ENCODE assay signal across 1 cellular context in the genomic region with DNA sequence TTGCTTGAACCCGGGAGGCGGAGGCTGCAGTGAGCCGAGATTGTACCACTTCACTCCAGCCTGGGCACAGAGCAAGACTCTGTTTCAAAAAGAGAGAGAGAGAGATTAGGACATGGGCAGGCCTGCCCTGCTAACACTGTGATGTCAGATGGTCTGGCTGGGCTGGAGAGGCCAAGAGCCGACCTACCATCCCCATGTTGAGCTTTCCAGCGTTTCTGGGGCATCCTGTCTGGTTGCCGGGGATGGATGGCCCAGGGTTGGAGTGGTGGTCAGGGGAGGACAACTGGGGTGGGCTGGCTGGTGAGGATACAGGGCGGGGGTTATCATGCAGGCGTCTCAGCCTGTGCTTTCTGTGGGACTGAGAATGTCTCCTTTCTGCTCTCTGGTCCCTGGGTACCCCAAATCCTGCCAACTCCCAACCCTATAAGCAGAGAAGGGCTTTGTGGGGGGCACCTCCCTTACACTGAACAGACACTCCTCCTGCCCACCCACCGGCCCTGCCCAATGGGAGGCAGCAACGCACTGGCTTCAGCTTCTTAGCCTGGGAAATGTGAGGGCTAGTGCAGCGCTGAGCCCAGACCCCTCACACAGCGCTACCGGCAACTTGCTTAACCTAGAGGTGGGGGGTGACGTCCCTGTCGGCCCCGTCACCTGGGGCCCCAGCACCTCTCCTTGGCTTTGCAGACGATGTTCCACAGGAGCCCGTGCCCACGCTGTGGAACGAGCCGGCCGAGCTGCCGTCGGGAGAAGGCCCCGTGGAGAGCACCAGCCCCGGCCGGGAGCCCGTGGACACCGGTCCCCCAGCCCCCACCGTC.
TF ChIP-seq lines count a peak whose summit lies in the region.

No MANE protein-coding gene starts in this region.

TF ChIP-seq in HepG2, 621 proteins besides CTCF, POLR2A, EP300 and RAD21 (continued from another document and continues in another):
- TF ChIP-seq, protein P1, sequence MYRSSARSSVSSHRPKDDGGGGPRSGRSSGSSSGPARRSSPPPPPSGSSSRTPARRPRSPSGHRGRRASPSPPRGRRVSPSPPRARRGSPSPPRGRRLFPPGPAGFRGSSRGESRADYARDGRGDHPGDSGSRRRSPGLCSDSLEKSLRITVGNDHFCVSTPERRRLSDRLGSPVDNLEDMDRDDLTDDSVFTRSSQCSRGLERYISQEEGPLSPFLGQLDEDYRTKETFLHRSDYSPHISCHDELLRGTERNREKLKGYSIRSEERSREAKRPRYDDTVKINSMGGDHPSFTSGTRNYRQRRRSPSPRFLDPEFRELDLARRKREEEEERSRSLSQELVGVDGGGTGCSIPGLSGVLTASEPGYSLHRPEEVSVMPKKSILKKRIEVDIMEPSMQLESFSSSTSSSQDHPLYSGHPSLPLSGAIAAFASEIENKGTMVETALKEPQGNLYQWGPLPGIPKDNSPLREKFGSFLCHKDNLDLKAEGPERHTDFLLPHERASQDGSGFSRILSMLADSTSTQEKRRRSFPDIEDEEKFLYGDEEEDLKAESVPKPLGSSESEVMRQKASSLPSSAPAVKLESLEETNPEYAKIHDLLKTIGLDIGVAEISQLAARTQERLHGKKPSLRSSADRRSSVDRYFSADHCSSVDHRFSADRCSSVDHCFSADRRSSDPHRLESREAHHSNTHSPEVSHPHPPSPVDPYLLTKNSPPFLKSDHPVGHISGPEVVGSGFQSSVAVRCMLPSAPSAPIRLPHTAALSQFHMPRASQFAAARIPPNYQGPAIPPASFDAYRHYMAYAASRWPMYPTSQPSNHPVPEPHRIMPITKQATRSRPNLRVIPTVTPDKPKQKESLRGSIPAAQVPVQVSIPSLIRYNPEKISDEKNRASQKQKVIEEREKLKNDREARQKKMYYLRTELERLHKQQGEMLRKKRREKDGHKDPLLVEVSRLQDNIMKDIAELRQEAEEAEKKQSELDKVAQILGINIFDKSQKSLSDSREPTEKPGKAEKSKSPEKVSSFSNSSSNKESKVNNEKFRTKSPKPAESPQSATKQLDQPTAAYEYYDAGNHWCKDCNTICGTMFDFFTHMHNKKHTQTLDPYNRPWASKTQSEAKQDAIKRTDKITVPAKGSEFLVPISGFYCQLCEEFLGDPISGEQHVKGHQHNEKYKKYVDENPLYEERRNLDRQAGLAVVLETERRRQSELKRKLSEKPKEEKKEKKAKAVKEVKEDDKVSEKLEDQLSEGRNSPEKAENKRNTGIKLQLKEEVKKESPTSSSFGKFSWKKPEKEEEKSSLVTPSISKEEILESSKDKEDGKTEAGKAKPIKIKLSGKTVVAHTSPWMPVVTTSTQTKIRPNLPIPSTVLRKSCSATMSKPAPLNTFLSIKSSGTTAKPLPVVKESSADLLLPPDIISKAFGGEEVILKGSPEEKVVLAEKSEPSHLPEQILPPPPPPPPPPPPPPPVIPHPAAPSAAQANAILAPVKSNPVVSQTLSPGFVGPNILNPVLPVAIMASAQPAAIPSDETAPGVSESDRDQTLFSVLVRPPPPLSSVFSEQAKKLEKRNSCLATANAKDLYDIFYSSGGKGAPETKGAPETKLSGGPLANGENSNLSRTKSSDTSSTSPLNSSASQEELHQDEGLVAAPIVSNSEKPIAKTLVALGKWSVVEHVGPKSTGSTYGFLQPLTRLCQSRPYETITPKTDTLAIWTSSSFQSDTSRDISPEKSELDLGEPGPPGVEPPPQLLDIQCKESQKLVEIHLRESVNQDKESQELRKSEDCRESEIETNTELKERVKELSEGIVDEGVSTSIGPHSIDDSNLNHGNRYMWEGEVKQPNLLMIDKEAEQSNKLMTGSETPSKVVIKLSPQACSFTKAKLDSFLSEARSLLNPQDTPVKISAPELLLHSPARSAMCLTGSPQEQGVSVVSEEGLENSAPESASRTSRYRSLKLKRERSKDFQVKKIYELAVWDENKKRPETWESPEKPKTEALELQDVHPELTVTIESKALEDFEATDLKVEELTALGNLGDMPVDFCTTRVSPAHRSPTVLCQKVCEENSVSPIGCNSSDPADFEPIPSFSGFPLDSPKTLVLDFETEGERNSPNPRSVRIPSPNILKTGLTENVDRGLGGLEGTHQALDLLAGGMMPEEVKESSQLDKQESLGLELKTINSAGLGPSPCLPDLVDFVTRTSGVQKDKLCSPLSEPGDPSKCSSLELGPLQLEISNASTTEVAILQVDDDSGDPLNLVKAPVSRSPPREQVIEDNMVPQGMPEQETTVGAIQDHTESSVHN (CRISPR knock-in tag; IDR thresholded peaks at IDR 0.05) = 0 out of 2 replicates have a peak, but pooled peaks have one; percentile 29
- TF ChIP-seq SOX13 (IDR thresholded peaks at IDR 0.05) = no peak
- TF ChIP-seq SOX13 (CRISPR knock-in tag; conservative IDR thresholded peaks at IDR 0.05 in 1 of 2, IDR thresholded peaks at IDR 0.05 in 1 of 2) = no peak
- TF ChIP-seq, protein P2, sequence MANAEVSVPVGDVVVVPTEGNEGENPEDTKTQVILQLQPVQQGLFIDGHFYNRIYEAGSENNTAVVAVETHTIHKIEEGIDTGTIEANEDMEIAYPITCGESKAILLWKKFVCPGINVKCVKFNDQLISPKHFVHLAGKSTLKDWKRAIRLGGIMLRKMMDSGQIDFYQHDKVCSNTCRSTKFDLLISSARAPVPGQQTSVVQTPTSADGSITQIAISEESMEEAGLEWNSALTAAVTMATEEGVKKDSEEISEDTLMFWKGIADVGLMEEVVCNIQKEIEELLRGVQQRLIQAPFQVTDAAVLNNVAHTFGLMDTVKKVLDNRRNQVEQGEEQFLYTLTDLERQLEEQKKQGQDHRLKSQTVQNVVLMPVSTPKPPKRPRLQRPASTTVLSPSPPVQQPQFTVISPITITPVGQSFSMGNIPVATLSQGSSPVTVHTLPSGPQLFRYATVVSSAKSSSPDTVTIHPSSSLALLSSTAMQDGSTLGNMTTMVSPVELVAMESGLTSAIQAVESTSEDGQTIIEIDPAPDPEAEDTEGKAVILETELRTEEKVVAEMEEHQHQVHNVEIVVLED (CRISPR knock-in tag; IDR thresholded peaks at IDR 0.05; ENCODE audit: borderline replicate concordance) = no peak
- no peak for TF ChIP-seq ZFAT (CRISPR knock-in tag; conservative IDR thresholded peaks at IDR 0.05)
- TF ChIP-seq, protein P3, sequence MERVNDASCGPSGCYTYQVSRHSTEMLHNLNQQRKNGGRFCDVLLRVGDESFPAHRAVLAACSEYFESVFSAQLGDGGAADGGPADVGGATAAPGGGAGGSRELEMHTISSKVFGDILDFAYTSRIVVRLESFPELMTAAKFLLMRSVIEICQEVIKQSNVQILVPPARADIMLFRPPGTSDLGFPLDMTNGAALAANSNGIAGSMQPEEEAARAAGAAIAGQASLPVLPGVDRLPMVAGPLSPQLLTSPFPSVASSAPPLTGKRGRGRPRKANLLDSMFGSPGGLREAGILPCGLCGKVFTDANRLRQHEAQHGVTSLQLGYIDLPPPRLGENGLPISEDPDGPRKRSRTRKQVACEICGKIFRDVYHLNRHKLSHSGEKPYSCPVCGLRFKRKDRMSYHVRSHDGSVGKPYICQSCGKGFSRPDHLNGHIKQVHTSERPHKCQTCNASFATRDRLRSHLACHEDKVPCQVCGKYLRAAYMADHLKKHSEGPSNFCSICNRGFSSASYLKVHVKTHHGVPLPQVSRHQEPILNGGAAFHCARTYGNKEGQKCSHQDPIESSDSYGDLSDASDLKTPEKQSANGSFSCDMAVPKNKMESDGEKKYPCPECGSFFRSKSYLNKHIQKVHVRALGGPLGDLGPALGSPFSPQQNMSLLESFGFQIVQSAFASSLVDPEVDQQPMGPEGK (CRISPR knock-in tag; IDR thresholded peaks at IDR 0.05) = peak; percentile 19
- TF ChIP-seq ZNF30 (CRISPR knock-in tag; IDR thresholded peaks at IDR 0.05) = no peak
- TF ChIP-seq, protein P4, sequence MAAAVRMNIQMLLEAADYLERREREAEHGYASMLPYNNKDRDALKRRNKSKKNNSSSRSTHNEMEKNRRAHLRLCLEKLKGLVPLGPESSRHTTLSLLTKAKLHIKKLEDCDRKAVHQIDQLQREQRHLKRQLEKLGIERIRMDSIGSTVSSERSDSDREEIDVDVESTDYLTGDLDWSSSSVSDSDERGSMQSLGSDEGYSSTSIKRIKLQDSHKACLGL (CRISPR knock-in tag; IDR thresholded peaks at IDR 0.05) = no peak
- TF ChIP-seq ZNF589 (CRISPR knock-in tag; conservative IDR thresholded peaks at IDR 0.05) = no peak; the same call in 1 of the 2 replicates
- no peak for TF ChIP-seq SRF (IDR thresholded peaks at IDR 0.05; ENCODE audit: low read depth, low read length)
- no peak for TF ChIP-seq TBX3 (IDR thresholded peaks at IDR 0.05; ENCODE audit: borderline replicate concordance)
- no peak for TF ChIP-seq NCOA1 (CRISPR knock-in tag; IDR thresholded peaks at IDR 0.05)
- TF ChIP-seq MXD4 (CRISPR knock-in tag; IDR thresholded peaks at IDR 0.05) = no peak; the same call in 1 of the 2 replicates
- no peak for TF ChIP-seq ZNF619 (CRISPR knock-in tag; IDR thresholded peaks at IDR 0.05)
- peak; percentile 69 for TF ChIP-seq POLR2G (IDR thresholded peaks at IDR 0.05; ENCODE audit: low read depth, low read length)
- TF ChIP-seq ONECUT2 (CRISPR knock-in tag; IDR thresholded peaks at IDR 0.05) = no peak
- TF ChIP-seq, protein P5, sequence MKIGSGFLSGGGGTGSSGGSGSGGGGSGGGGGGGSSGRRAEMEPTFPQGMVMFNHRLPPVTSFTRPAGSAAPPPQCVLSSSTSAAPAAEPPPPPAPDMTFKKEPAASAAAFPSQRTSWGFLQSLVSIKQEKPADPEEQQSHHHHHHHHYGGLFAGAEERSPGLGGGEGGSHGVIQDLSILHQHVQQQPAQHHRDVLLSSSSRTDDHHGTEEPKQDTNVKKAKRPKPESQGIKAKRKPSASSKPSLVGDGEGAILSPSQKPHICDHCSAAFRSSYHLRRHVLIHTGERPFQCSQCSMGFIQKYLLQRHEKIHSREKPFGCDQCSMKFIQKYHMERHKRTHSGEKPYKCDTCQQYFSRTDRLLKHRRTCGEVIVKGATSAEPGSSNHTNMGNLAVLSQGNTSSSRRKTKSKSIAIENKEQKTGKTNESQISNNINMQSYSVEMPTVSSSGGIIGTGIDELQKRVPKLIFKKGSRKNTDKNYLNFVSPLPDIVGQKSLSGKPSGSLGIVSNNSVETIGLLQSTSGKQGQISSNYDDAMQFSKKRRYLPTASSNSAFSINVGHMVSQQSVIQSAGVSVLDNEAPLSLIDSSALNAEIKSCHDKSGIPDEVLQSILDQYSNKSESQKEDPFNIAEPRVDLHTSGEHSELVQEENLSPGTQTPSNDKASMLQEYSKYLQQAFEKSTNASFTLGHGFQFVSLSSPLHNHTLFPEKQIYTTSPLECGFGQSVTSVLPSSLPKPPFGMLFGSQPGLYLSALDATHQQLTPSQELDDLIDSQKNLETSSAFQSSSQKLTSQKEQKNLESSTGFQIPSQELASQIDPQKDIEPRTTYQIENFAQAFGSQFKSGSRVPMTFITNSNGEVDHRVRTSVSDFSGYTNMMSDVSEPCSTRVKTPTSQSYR (CRISPR knock-in tag; IDR thresholded peaks at IDR 0.05; ENCODE audit: borderline replicate concordance) = no peak
- TF ChIP-seq SCMH1 (CRISPR knock-in tag; IDR thresholded peaks at IDR 0.05; ENCODE audit: borderline replicate concordance) = no peak
- TF ChIP-seq, protein P6, sequence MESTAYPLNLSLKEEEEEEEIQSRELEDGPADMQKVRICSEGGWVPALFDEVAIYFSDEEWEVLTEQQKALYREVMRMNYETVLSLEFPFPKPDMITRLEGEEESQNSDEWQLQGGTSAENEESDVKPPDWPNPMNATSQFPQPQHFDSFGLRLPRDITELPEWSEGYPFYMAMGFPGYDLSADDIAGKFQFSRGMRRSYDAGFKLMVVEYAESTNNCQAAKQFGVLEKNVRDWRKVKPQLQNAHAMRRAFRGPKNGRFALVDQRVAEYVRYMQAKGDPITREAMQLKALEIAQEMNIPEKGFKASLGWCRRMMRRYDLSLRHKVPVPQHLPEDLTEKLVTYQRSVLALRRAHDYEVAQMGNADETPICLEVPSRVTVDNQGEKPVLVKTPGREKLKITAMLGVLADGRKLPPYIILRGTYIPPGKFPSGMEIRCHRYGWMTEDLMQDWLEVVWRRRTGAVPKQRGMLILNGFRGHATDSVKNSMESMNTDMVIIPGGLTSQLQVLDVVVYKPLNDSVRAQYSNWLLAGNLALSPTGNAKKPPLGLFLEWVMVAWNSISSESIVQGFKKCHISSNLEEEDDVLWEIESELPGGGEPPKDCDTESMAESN (CRISPR knock-in tag; conservative IDR thresholded peaks at IDR 0.05) = peak; percentile 41; the same call in 1 of the 2 replicates
- TF ChIP-seq, protein P7, sequence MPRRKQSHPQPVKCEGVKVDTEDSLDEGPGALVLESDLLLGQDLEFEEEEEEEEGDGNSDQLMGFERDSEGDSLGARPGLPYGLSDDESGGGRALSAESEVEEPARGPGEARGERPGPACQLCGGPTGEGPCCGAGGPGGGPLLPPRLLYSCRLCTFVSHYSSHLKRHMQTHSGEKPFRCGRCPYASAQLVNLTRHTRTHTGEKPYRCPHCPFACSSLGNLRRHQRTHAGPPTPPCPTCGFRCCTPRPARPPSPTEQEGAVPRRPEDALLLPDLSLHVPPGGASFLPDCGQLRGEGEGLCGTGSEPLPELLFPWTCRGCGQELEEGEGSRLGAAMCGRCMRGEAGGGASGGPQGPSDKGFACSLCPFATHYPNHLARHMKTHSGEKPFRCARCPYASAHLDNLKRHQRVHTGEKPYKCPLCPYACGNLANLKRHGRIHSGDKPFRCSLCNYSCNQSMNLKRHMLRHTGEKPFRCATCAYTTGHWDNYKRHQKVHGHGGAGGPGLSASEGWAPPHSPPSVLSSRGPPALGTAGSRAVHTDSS (CRISPR knock-in tag; conservative IDR thresholded peaks at IDR 0.05) = no peak
- 0 out of 2 replicates have a peak, but pooled peaks have one; percentile 28 for TF ChIP-seq GATAD2A (CRISPR knock-in tag; IDR thresholded peaks at IDR 0.05)
- TF ChIP-seq, protein P8, sequence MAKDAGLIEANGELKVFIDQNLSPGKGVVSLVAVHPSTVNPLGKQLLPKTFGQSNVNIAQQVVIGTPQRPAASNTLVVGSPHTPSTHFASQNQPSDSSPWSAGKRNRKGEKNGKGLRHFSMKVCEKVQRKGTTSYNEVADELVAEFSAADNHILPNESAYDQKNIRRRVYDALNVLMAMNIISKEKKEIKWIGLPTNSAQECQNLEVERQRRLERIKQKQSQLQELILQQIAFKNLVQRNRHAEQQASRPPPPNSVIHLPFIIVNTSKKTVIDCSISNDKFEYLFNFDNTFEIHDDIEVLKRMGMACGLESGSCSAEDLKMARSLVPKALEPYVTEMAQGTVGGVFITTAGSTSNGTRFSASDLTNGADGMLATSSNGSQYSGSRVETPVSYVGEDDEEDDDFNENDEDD (CRISPR knock-in tag; IDR thresholded peaks at IDR 0.05; ENCODE audit: borderline replicate concordance) = no peak
- TF ChIP-seq TBL1XR1 (IDR thresholded peaks at IDR 0.05; ENCODE audit: borderline replicate concordance, low read length, partially characterized antibody) = no peak
- TF ChIP-seq ZNF121 (CRISPR knock-in tag; IDR thresholded peaks at IDR 0.05) = no peak
- no peak for TF ChIP-seq ZNF20 (CRISPR knock-in tag; IDR thresholded peaks at IDR 0.05)
- no peak for TF ChIP-seq TCF7 (IDR thresholded peaks at IDR 0.05; ENCODE audit: low read depth)
- no peak for TF ChIP-seq MAFG (CRISPR knock-in tag; IDR thresholded peaks at IDR 0.05)
- TF ChIP-seq, protein P9, sequence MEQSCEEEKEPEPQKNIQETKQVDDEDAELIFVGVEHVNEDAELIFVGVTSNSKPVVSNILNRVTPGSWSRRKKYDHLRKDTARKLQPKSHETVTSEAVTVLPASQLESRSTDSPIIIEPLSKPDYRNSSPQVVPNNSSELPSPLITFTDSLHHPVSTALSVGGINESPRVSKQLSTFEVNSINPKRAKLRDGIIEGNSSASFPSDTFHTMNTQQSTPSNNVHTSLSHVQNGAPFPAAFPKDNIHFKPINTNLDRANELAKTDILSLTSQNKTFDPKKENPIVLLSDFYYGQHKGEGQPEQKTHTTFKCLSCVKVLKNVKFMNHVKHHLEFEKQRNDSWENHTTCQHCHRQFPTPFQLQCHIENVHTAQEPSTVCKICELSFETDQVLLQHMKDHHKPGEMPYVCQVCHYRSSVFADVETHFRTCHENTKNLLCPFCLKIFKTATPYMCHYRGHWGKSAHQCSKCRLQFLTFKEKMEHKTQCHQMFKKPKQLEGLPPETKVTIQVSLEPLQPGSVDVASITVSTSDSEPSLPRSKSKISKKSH (CRISPR knock-in tag; IDR thresholded peaks at IDR 0.05; ENCODE audit: borderline replicate concordance) = peak; percentile 23; the same call in 1 of the 2 replicates
- TF ChIP-seq SMYD3 (CRISPR knock-in tag; IDR thresholded peaks at IDR 0.05) = no peak
